In the genomic region with DNA sequence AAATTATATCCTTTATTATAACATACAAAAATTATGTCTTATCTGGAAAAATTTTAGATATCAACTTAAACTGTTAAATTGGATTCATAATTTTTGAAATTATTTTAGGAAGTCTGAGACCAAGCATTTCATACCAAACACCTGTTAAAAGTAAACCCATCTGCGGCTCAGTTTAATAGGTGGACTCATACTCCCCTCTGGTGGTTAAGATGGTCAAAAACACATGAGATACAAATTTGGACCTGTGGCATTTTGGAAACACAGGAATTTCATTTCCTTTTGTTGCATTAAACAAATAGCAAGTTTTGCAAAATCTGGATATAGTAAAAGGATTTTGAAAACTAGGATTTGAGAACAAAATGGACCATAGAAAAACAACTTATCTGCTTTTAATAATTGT, we compare ENCODE assay signal across 8 cellular contexts. TPM values are rescaled to one million over a fixed set of nuclear protein-coding genes. Genes with fewer than 3 reads are reported as not detected.
DNase-seq lines count a peak whose midpoint lies in the region; ATAC-seq and TF ChIP-seq lines count a peak whose summit lies in the region.

No MANE protein-coding gene starts in this region.

- ATAC-seq in HG02759 (IDR thresholded peaks at IDR 0.05; ENCODE audit: unreplicated experiment) (peak; percentile 59), GM21619 (IDR thresholded peaks at IDR 0.05; ENCODE audit: unreplicated experiment) (no peak)
- no peak for ATAC-seq in activated CD8-positive, alpha-beta memory T cell treated with anti-CD3 and anti-CD28 coated beads, Interleukin-2, amount 10 ng/mL, durations not matched to agents 7 days and 5 days

- H3K36me3 Mint-ChIP-seq in activated CD8-positive, alpha-beta memory T cell treated with anti-CD3 and anti-CD28 coated beads, Interleukin-2, amount 10 ng/mL, durations not matched to agents 7 days and 5 days: no peaks in the 10 kb centered on the region

- H3K27ac ChIP-seq in OCI-LY7 (ENCODE audit: low read depth, low read length, poor library complexity, severe bottlenecking): no peak overlapping the region
- H3K27ac ChIP-seq in esophagus squamous epithelium: no peak overlapping the region

- H3K4me1 ChIP-seq in OCI-LY7 (ENCODE audit: insufficient read depth, low read length, poor library complexity, severe bottlenecking) (no peaks in the 10 kb centered on the region), esophagus squamous epithelium (no peaks in the 10 kb centered on the region)

- no peak for TF ChIP-seq POLR2A in esophagus squamous epithelium (IDR thresholded peaks at IDR 0.05)

- DNase-seq in NCI-H2081 (lab: John Stamatoyannopoulos, UW): peak; percentile 3 to 42
- DNase-seq in NCI-H2081 treated with DMSO at 0.1 percent for 48 hours (lab: John Stamatoyannopoulos, UW): no peak
- peak; percentile 43 for DNase-seq in OCI-LY7 (ENCODE audit: low spot score)
- no peak for DNase-seq in esophagus squamous epithelium (lab: John Stamatoyannopoulos, UW)
- peak; percentile 45 for DNase-seq in renal cortical epithelial cell (ENCODE audit: low read depth)
- DNase-seq in activated CD8-positive, alpha-beta memory T cell treated with anti-CD3 and anti-CD28 coated beads, Interleukin-2, amount 10 ng/mL, durations not matched to agents 7 days and 5 days: no peak

- H3K4me3 Mint-ChIP-seq in activated CD8-positive, alpha-beta memory T cell treated with anti-CD3 and anti-CD28 coated beads, Interleukin-2, amount 10 ng/mL, durations not matched to agents 7 days and 5 days: no peak overlapping the region

- CTCF ChIA-PET in OCI-LY7 (lab: Charles Lee; ENCODE audit: unreplicated experiment): no interaction called here
- CTCF ChIA-PET in activated CD8-positive, alpha-beta memory T cell treated with anti-CD3 and anti-CD28 coated beads, Interleukin-2, amount 10 ng/mL, durations not matched to agents 7 days and 5 days (lab: Charles Lee): no interaction called here

- 12 to 35% methylated on average over 1 of the region's 1 CpG for WGBS in esophagus squamous epithelium, 2 donors

- no peak overlapping the region for H3K27ac Mint-ChIP-seq in activated CD8-positive, alpha-beta memory T cell treated with anti-CD3 and anti-CD28 coated beads, Interleukin-2, amount 10 ng/mL, durations not matched to agents 7 days and 5 days

- no peaks in the 10 kb centered on the region for H3K79me2 ChIP-seq in OCI-LY7 (ENCODE audit: insufficient read depth, low read depth, low read length)

- H3K27me3 ChIP-seq in esophagus squamous epithelium: no peaks in the 10 kb centered on the region

- H3K4me3 ChIP-seq in OCI-LY7 (ENCODE audit: low read depth, low read length, poor library complexity, severe bottlenecking): no peak overlapping the region
- no peak overlapping the region for H3K4me3 ChIP-seq in esophagus squamous epithelium

- TF ChIP-seq CTCF in OCI-LY7 (conservative IDR thresholded peaks at IDR 0.05; ENCODE audit: low read length) (peak; percentile 80), esophagus squamous epithelium (IDR thresholded peaks at IDR 0.05) (peak in 5 of 6 experiments; percentile 35 to 68 (median 45))

- H4K20me1 ChIP-seq in OCI-LY7 (ENCODE audit: insufficient read depth, low read length): no peaks in the 10 kb centered on the region

- no peaks in the 10 kb centered on the region for H3K9me2 ChIP-seq in OCI-LY7 (ENCODE audit: insufficient read depth, low read length)

- H3K36me3 ChIP-seq in OCI-LY7 (ENCODE audit: insufficient read depth, low read length) (no peaks in the 10 kb centered on the region), esophagus squamous epithelium (no peaks in the 10 kb centered on the region)

- no peak overlapping the region for H3K4me2 ChIP-seq in OCI-LY7 (ENCODE audit: low read length)

- H3K27me3 Mint-ChIP-seq in activated CD8-positive, alpha-beta memory T cell treated with anti-CD3 and anti-CD28 coated beads, Interleukin-2, amount 10 ng/mL, durations not matched to agents 7 days and 5 days: no peaks in the 10 kb centered on the region

- BruUV-seq in OCI-LY7 (replicated peaks; lab: Mats Ljungman, UMichigan): no TSS peak

- POLR2A ChIA-PET in OCI-LY7 (lab: Charles Lee): no interaction called here

- H2AFZ ChIP-seq in OCI-LY7 (ENCODE audit: low read length): no peak overlapping the region

- H3K4me1 Mint-ChIP-seq in activated CD8-positive, alpha-beta memory T cell treated with anti-CD3 and anti-CD28 coated beads, Interleukin-2, amount 10 ng/mL, durations not matched to agents 7 days and 5 days: no peaks in the 10 kb centered on the region

- H3K9me3 Mint-ChIP-seq in activated CD8-positive, alpha-beta memory T cell treated with anti-CD3 and anti-CD28 coated beads, Interleukin-2, amount 10 ng/mL, durations not matched to agents 7 days and 5 days (ENCODE audit: low read depth): no peaks in the 10 kb centered on the region

- H3K9me3 ChIP-seq in OCI-LY7 (ENCODE audit: low read length): no peaks in the 10 kb centered on the region
- H3K9me3 ChIP-seq in esophagus squamous epithelium: no peaks in the 10 kb centered on the region

- intact Hi-C loops in OCI-LY7 (cut with micrococcal nuclease; ENCODE audit: unreplicated experiment): no loop called here
- intact Hi-C loops in esophagus squamous epithelium (cut with DNase I): no loop called here

RNA-seq across cellular contexts. Expression of a gene that starts 53.7 kb away (rescaled TPM):
- total RNA-seq in OCI-LY7 (2014; rRNA removed; shearing (Covaris generic)): 9.2 and 9.3 TPM in 2 replicates
- total RNA-seq in OCI-LY7 (2022) (11.2 and 15.0 TPM in 2 replicates), esophagus squamous epithelium (10 to 100 TPM; 13.0 to 31.7 (median 14.2) TPM), renal cortical epithelial cell (12.9 and 13.2 TPM in 2 replicates)
- total RNA-seq in activated CD8-positive, alpha-beta memory T cell treated with anti-CD3 and anti-CD28 coated beads, Interleukin-2, amount 10 ng/mL, durations not matched to agents 7 days and 5 days: 1 to 10 TPM; 1.1 to 1.3 TPM

Comparison
In these comparisons a context has a peak if more than half of its experiments do, and no peak if none do; other contexts are left out.
1. DNase-seq: peak in NCI-H2081 (2 of 2), OCI-LY7 (single experiment) and renal cortical epithelial cell (single experiment); none in NCI-H2081 treated with DMSO at 0.1 percent for 48 hours (single experiment), esophagus squamous epithelium (single experiment) and activated CD8-positive, alpha-beta memory T cell treated with anti-CD3 and anti-CD28 coated beads, Interleukin-2, amount 10 ng/mL, durations not matched to agents 7 days and 5 days (single experiment).